Comparison of ENCODE assay signal across 1 cellular context in the genomic region with DNA sequence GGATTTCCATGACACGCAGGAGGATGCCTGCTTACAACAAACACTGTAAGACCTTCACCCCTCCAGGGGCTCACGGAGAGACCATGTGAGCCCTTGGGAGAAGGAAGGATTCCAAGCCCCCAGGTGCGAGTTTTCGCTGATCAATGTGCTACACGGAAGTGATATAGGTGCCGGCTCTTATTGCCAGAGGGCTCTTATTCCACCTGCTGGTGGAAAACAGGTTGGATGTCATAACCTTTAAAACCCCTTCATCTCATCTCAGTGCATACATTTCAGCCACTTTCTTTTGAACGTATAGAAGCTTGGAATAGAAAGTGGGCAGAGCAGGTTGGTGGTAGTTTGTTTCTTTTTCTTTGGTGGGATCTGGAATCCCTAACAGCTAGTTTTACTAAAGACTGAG.
TF ChIP-seq lines count a peak whose summit lies in the region.

No MANE protein-coding gene starts in this region.

TF ChIP-seq in WTC11, 78 proteins besides CTCF, POLR2A, EP300 and RAD21 (continued from another document):
- TF ChIP-seq, protein P1, sequence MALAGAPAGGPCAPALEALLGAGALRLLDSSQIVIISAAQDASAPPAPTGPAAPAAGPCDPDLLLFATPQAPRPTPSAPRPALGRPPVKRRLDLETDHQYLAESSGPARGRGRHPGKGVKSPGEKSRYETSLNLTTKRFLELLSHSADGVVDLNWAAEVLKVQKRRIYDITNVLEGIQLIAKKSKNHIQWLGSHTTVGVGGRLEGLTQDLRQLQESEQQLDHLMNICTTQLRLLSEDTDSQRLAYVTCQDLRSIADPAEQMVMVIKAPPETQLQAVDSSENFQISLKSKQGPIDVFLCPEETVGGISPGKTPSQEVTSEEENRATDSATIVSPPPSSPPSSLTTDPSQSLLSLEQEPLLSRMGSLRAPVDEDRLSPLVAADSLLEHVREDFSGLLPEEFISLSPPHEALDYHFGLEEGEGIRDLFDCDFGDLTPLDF (CRISPR knock-in tag; IDR thresholded peaks at IDR 0.05), result no peak
